In genomic region chr6:27867051-27867940, GRCh38 we compare ENCODE assay signal across 1 cellular context.
TF ChIP-seq lines count a peak whose summit lies in the region.

No MANE protein-coding gene starts in this region.

TF ChIP-seq in K562, 482 proteins besides CTCF, POLR2A, EP300 and RAD21 (continued from another document):
- no peak for TF ChIP-seq GTF3C2 (IDR thresholded peaks at IDR 0.05; ENCODE audit: borderline replicate concordance, extremely low read depth, insufficient read length)
- no peak for TF ChIP-seq SREBF1 (IDR thresholded peaks at IDR 0.05; ENCODE audit: borderline replicate concordance, low read depth, low read length)
- no peak for TF ChIP-seq NEUROD1 (IDR thresholded peaks at IDR 0.05; ENCODE audit: borderline replicate concordance, low read depth, low read length, partially characterized antibody)
- TF ChIP-seq NBN (IDR thresholded peaks at IDR 0.05; ENCODE audit: low read depth), result no peak
- no peak for TF ChIP-seq ZNF57 (CRISPR knock-in tag; IDR thresholded peaks at IDR 0.05)
- TF ChIP-seq ZNF41 (CRISPR knock-in tag; conservative IDR thresholded peaks at IDR 0.05), result no peak
- TF ChIP-seq ZNF449 (CRISPR knock-in tag; IDR thresholded peaks at IDR 0.05), result no peak
- TF ChIP-seq ZBTB49 (CRISPR knock-in tag; IDR thresholded peaks at IDR 0.05; ENCODE audit: borderline replicate concordance), result no peak
- no peak for TF ChIP-seq ZNF282 (CRISPR knock-in tag; IDR thresholded peaks at IDR 0.05)
- TF ChIP-seq HLTF (IDR thresholded peaks at IDR 0.05), result no peak
- TF ChIP-seq DLX4 (CRISPR knock-in tag; IDR thresholded peaks at IDR 0.05), result no peak
- TF ChIP-seq XRCC5 (IDR thresholded peaks at IDR 0.05; ENCODE audit: low read depth, low read length), result no peak
